1 cellular context compared by ENCODE assay signal in the genomic region with DNA sequence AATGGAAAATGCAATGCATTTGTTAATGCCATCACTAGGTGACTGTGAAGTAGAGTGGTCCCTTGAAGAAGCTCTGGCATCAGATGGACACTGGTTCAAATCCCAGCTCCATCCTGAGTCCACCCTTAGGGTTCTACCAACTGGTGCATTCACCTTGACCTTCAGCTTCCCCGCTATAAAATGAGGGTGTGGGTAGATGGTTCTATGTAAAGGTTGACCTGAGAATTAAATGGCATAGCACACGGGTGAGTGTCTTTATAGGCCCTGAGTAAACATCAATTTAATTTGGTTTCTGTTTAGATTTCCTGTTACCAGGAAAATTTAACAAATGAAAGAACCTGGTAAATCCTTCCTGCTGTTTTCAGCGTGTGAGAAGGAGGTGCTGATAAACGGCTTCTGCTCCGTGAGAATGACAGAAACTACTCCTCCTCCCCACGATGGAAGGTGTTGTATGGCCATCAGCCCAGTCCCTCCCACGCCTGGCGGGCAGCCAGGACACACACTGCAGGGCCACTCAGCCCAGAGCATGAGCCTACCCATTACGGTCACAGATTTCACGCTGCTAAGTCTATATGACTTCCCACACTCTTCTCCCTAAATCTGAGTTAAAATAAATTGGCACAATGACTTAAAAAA.
TF ChIP-seq lines count a peak whose summit lies in the region.

No MANE protein-coding gene starts in this region.

TF ChIP-seq in GM23338, 12 proteins besides CTCF, POLR2A, EP300 and RAD21 (continued from another document):
- TF ChIP-seq, protein P1, sequence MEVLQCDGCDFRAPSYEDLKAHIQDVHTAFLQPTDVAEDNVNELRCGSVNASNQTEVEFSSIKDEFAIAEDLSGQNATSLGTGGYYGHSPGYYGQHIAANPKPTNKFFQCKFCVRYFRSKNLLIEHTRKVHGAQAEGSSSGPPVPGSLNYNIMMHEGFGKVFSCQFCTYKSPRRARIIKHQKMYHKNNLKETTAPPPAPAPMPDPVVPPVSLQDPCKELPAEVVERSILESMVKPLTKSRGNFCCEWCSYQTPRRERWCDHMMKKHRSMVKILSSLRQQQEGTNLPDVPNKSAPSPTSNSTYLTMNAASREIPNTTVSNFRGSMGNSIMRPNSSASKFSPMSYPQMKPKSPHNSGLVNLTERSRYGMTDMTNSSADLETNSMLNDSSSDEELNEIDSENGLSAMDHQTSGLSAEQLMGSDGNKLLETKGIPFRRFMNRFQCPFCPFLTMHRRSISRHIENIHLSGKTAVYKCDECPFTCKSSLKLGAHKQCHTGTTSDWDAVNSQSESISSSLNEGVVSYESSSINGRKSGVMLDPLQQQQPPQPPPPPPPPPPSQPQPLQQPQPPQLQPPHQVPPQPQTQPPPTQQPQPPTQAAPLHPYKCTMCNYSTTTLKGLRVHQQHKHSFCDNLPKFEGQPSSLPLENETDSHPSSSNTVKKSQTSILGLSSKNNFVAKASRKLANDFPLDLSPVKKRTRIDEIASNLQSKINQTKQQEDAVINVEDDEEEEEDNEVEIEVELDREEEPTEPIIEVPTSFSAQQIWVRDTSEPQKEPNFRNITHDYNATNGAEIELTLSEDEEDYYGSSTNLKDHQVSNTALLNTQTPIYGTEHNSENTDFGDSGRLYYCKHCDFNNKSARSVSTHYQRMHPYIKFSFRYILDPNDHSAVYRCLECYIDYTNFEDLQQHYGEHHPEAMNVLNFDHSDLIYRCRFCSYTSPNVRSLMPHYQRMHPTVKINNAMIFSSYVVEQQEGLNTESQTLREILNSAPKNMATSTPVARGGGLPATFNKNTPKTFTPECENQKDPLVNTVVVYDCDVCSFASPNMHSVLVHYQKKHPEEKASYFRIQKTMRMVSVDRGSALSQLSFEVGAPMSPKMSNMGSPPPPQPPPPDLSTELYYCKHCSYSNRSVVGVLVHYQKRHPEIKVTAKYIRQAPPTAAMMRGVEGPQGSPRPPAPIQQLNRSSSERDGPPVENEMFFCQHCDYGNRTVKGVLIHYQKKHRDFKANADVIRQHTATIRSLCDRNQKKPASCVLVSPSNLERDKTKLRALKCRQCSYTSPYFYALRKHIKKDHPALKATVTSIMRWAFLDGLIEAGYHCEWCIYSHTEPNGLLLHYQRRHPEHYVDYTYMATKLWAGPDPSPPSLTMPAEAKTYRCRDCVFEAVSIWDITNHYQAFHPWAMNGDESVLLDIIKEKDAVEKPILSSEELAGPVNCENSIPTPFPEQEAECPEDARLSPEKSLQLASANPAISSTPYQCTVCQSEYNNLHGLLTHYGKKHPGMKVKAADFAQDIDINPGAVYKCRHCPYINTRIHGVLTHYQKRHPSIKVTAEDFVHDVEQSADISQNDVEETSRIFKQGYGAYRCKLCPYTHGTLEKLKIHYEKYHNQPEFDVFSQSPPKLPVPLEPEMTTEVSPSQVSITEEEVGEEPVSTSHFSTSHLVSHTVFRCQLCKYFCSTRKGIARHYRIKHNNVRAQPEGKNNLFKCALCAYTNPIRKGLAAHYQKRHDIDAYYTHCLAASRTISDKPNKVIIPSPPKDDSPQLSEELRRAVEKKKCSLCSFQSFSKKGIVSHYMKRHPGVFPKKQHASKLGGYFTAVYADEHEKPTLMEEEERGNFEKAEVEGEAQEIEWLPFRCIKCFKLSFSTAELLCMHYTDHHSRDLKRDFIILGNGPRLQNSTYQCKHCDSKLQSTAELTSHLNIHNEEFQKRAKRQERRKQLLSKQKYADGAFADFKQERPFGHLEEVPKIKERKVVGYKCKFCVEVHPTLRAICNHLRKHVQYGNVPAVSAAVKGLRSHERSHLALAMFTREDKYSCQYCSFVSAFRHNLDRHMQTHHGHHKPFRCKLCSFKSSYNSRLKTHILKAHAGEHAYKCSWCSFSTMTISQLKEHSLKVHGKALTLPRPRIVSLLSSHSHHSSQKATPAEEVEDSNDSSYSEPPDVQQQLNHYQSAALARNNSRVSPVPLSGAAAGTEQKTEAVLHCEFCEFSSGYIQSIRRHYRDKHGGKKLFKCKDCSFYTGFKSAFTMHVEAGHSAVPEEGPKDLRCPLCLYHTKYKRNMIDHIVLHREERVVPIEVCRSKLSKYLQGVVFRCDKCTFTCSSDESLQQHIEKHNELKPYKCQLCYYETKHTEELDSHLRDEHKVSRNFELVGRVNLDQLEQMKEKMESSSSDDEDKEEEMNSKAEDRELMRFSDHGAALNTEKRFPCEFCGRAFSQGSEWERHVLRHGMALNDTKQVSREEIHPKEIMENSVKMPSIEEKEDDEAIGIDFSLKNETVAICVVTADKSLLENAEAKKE (CRISPR knock-in tag; IDR thresholded peaks at IDR 0.05) = no peak
- TF ChIP-seq STAT1 (IDR thresholded peaks at IDR 0.05; ENCODE audit: unreplicated experiment) = no peak
- no peak for TF ChIP-seq CREB1 (CRISPR knock-in tag; IDR thresholded peaks at IDR 0.05; ENCODE audit: low read depth)
- no peak for TF ChIP-seq ETS1 (IDR thresholded peaks at IDR 0.05)
- TF ChIP-seq POLR2AphosphoS5 (IDR thresholded peaks at IDR 0.05; ENCODE audit: low read depth) = no peak
